1 cellular context compared by ENCODE assay signal in the genomic region with DNA sequence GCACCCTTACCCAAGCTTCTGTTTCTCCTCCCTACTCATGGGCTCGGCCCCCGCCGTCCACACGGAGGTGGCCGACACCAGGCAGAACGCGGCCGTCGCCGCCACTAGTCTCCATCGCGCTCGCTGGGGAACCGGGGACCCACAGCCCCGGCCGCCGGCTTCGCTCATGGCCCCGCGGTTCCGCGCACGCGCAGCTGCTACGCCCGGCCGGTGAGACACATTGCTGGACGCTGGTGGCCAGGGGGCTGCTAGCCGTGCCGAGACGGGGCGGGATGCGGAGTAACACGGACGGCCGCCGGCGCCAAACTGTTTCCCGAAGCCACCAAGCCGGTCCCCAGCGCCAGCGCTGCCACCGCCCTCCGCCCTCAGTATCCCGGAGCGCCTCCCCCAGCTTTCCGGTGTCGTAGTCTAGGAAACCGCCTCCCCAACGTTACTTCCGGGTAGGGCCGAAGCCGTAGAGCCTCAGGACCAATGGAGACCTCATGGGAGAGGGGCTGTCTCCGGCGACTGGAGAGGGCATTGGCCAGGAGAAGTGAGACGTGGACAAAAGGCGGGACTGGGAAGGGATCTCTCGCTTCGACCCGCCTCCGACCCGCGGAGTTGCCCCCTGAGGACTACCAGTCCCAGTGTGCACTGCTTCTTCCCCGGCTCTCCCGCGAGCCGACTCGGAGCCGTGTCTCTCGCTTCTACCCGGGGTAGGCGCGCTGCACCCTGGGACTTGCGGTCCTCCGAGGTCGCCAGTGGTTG.
TF ChIP-seq lines count a peak whose summit lies in the region.

A gene with protein sequence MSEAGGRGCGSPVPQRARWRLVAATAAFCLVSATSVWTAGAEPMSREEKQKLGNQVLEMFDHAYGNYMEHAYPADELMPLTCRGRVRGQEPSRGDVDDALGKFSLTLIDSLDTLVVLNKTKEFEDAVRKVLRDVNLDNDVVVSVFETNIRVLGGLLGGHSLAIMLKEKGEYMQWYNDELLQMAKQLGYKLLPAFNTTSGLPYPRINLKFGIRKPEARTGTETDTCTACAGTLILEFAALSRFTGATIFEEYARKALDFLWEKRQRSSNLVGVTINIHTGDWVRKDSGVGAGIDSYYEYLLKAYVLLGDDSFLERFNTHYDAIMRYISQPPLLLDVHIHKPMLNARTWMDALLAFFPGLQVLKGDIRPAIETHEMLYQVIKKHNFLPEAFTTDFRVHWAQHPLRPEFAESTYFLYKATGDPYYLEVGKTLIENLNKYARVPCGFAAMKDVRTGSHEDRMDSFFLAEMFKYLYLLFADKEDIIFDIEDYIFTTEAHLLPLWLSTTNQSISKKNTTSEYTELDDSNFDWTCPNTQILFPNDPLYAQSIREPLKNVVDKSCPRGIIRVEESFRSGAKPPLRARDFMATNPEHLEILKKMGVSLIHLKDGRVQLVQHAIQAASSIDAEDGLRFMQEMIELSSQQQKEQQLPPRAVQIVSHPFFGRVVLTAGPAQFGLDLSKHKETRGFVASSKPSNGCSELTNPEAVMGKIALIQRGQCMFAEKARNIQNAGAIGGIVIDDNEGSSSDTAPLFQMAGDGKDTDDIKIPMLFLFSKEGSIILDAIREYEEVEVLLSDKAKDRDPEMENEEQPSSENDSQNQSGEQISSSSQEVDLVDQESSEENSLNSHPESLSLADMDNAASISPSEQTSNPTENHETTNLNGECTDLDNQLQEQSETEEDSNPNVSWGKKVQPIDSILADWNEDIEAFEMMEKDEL (minus strand): TSS at position 380 of the 747 bp plus-strand sequence. CDS start 212 bp downstream, at position 168.

TF ChIP-seq in HepG2, 621 proteins besides CTCF, POLR2A, EP300 and RAD21 (continued from another document and continues in another):
- TF ChIP-seq, protein P1, sequence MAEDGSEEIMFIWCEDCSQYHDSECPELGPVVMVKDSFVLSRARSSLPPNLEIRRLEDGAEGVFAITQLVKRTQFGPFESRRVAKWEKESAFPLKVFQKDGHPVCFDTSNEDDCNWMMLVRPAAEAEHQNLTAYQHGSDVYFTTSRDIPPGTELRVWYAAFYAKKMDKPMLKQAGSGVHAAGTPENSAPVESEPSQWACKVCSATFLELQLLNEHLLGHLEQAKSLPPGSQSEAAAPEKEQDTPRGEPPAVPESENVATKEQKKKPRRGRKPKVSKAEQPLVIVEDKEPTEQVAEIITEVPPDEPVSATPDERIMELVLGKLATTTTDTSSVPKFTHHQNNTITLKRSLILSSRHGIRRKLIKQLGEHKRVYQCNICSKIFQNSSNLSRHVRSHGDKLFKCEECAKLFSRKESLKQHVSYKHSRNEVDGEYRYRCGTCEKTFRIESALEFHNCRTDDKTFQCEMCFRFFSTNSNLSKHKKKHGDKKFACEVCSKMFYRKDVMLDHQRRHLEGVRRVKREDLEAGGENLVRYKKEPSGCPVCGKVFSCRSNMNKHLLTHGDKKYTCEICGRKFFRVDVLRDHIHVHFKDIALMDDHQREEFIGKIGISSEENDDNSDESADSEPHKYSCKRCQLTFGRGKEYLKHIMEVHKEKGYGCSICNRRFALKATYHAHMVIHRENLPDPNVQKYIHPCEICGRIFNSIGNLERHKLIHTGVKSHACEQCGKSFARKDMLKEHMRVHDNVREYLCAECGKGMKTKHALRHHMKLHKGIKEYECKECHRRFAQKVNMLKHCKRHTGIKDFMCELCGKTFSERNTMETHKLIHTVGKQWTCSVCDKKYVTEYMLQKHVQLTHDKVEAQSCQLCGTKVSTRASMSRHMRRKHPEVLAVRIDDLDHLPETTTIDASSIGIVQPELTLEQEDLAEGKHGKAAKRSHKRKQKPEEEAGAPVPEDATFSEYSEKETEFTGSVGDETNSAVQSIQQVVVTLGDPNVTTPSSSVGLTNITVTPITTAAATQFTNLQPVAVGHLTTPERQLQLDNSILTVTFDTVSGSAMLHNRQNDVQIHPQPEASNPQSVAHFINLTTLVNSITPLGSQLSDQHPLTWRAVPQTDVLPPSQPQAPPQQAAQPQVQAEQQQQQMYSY (CRISPR knock-in tag; IDR thresholded peaks at IDR 0.05) = no peak
- no peak for TF ChIP-seq JARID2 (CRISPR knock-in tag; IDR thresholded peaks at IDR 0.05; ENCODE audit: insufficient replicate concordance)
- peak; percentile 8; the same call in 1 of the 2 replicates for TF ChIP-seq ZNF292 (CRISPR knock-in tag; IDR thresholded peaks at IDR 0.05; ENCODE audit: borderline replicate concordance, low read depth)
- no peak for TF ChIP-seq HNF4A (CRISPR knock-in tag; IDR thresholded peaks at IDR 0.05)
- TF ChIP-seq PAWR (CRISPR knock-in tag; IDR thresholded peaks at IDR 0.05; ENCODE audit: borderline replicate concordance) = no peak
- TF ChIP-seq, protein P2, sequence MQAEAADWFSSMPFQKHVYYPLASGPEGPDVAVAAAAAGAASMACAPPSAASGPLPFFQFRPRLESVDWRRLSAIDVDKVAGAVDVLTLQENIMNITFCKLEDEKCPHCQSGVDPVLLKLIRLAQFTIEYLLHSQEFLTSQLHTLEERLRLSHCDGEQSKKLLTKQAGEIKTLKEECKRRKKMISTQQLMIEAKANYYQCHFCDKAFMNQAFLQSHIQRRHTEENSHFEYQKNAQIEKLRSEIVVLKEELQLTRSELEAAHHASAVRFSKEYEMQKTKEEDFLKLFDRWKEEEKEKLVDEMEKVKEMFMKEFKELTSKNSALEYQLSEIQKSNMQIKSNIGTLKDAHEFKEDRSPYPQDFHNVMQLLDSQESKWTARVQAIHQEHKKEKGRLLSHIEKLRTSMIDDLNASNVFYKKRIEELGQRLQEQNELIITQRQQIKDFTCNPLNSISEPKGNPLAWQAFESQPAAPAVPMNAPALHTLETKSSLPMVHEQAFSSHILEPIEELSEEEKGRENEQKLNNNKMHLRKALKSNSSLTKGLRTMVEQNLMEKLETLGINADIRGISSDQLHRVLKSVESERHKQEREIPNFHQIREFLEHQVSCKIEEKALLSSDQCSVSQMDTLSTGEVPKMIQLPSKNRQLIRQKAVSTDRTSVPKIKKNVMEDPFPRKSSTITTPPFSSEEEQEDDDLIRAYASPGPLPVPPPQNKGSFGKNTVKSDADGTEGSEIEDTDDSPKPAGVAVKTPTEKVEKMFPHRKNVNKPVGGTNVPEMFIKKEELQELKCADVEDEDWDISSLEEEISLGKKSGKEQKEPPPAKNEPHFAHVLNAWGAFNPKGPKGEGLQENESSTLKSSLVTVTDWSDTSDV (CRISPR knock-in tag; IDR thresholded peaks at IDR 0.05) = no peak; the same call in 1 of the 2 replicates
- 0 out of 2 replicates have a peak, but pooled peaks have one; percentile 18 for TF ChIP-seq ZNF367 (CRISPR knock-in tag; IDR thresholded peaks at IDR 0.05; ENCODE audit: borderline replicate concordance)
- TF ChIP-seq ZNF674 (CRISPR knock-in tag; IDR thresholded peaks at IDR 0.05; ENCODE audit: low read depth) = no peak
- TF ChIP-seq, protein P3, sequence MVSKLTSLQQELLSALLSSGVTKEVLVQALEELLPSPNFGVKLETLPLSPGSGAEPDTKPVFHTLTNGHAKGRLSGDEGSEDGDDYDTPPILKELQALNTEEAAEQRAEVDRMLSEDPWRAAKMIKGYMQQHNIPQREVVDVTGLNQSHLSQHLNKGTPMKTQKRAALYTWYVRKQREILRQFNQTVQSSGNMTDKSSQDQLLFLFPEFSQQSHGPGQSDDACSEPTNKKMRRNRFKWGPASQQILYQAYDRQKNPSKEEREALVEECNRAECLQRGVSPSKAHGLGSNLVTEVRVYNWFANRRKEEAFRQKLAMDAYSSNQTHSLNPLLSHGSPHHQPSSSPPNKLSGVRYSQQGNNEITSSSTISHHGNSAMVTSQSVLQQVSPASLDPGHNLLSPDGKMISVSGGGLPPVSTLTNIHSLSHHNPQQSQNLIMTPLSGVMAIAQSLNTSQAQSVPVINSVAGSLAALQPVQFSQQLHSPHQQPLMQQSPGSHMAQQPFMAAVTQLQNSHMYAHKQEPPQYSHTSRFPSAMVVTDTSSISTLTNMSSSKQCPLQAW (CRISPR knock-in tag; IDR thresholded peaks at IDR 0.05) = peak; percentile 38; the same call in 1 of the 2 replicates
- no peak for TF ChIP-seq ZNF7 (CRISPR knock-in tag; IDR thresholded peaks at IDR 0.05)
- peak; percentile 53; the same call in 1 of the 2 replicates for TF ChIP-seq ZFP41 (CRISPR knock-in tag; IDR thresholded peaks at IDR 0.05; ENCODE audit: borderline replicate concordance)
- TF ChIP-seq CBX2 (IDR thresholded peaks at IDR 0.05; ENCODE audit: low read depth, low read length) = no peak
- no peak for TF ChIP-seq CBX2 (CRISPR knock-in tag; IDR thresholded peaks at IDR 0.05; ENCODE audit: low read depth)
- TF ChIP-seq, protein P4, sequence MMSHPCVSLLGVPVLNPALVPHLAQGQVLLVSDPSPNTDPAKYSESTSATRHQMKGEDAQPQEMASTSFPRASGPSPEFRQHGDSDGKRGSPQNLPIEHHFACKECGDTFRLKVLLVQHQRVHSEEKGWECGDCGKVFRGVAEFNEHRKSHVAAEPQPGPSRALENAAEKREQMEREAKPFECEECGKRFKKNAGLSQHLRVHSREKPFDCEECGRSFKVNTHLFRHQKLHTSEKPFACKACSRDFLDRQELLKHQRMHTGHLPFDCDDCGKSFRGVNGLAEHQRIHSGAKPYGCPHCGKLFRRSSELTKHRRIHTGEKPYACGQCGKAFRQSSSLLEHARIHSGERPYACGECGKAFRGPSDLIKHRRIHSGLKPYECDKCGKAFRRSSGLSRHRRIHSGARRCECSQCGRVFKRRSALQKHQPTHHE (CRISPR knock-in tag; IDR thresholded peaks at IDR 0.05; ENCODE audit: borderline replicate concordance) = peak; percentile 80; the same call in 1 of the 2 replicates
- TF ChIP-seq TGIF2 (CRISPR knock-in tag; IDR thresholded peaks at IDR 0.05) = peak; percentile 35; the same call in 1 of the 2 replicates
- TF ChIP-seq ZNF432 (CRISPR knock-in tag; IDR thresholded peaks at IDR 0.05; ENCODE audit: borderline replicate concordance) = no peak
- TF ChIP-seq SETDB1 (CRISPR knock-in tag; IDR thresholded peaks at IDR 0.05; ENCODE audit: borderline replicate concordance) = no peak
- peak; percentile 65; the same call in 1 of the 2 replicates for TF ChIP-seq WIZ (CRISPR knock-in tag; IDR thresholded peaks at IDR 0.05)
- TF ChIP-seq ETV5 (CRISPR knock-in tag; IDR thresholded peaks at IDR 0.05; ENCODE audit: borderline replicate concordance) = no peak; the same call in 1 of the 2 replicates
- TF ChIP-seq, protein P5, sequence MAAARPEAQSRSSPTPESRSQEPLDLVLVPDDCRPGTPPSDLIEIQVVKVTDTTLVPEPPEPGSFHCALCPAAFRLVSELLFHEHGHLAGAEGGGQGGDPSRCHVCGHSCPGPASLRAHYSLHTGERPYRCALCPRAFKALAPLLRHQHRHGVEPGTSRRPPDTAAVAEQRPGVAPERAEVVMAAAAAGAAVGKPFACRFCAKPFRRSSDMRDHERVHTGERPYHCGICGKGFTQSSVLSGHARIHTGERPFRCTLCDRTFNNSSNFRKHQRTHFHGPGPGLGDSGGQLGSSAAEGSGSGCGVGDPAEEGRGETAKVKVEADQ (CRISPR knock-in tag; IDR thresholded peaks at IDR 0.05; ENCODE audit: borderline replicate concordance) = no peak
- TF ChIP-seq, protein P6, sequence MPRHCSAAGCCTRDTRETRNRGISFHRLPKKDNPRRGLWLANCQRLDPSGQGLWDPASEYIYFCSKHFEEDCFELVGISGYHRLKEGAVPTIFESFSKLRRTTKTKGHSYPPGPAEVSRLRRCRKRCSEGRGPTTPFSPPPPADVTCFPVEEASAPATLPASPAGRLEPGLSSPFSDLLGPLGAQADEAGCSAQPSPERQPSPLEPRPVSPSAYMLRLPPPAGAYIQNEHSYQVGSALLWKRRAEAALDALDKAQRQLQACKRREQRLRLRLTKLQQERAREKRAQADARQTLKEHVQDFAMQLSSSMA (CRISPR knock-in tag; IDR thresholded peaks at IDR 0.05) = peak; percentile 82; the same call in 1 of the 2 replicates
- TF ChIP-seq ZNF577 (CRISPR knock-in tag; IDR thresholded peaks at IDR 0.05; ENCODE audit: borderline replicate concordance, low read depth) = no peak
- peak; percentile 24; the same call in 1 of the 2 replicates for TF ChIP-seq NRL (CRISPR knock-in tag; IDR thresholded peaks at IDR 0.05; ENCODE audit: borderline replicate concordance)
- TF ChIP-seq, protein P7, sequence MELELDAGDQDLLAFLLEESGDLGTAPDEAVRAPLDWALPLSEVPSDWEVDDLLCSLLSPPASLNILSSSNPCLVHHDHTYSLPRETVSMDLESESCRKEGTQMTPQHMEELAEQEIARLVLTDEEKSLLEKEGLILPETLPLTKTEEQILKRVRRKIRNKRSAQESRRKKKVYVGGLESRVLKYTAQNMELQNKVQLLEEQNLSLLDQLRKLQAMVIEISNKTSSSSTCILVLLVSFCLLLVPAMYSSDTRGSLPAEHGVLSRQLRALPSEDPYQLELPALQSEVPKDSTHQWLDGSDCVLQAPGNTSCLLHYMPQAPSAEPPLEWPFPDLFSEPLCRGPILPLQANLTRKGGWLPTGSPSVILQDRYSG (CRISPR knock-in tag; IDR thresholded peaks at IDR 0.05) = 0 out of 2 replicates have a peak, but pooled peaks have one; percentile 25
- TF ChIP-seq ZSCAN25 (CRISPR knock-in tag; IDR thresholded peaks at IDR 0.05) = 0 out of 2 replicates have a peak, but pooled peaks have one; percentile 5
- 0 out of 2 replicates have a peak, but pooled peaks have one; percentile 19 for TF ChIP-seq SMAD1 (CRISPR knock-in tag; IDR thresholded peaks at IDR 0.05; ENCODE audit: borderline replicate concordance, low read depth)
